1 cellular context compared by ENCODE assay signal in the genomic region with DNA sequence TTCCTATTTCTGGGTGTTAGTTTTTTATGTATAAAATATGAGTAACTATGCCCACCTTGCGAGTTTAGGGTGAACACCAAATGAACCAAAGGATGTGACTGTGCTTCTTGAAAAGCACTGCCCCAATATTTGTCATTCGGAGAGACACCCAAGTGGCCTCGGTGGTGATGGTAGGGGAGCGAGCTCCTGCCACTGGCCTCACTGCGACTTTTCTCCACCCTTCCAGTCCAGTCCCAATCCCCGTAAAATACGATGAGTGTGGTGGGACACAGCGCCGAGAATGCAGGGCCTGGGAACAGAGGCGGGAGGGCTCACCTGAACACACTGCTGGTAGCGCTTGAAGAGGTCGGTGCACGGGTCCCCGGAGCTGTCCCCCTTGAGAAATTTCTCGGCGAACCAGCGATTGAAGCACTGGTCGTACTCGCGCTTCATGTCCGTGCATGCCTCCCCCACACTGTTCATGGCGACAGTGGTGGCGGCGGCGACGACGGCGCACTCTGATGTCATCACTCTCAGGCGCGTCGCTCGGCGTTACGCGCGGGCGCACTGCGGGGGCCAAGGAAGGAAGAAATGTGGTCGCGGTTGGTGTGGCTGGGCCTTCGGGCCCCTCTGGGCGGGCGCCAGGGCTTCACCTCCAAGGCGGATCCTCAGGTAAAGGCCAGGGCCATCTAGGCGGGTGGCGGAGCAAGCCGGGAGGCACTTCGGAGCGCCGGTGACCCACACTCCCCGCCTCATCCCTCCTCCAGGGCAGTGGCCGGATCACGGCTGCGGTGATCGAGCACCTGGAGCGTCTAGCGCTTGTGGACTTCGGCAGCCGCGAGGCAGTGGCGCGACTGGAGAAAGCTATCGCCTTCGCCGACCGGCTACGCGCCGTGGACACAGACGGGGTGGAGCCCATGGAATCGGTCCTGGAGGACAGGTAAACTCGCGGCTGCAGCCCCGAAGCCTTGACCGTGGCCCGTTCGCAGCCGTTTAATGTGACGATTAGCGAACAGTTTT.
A peak's percentile ranks its signal among the peaks of the same experiment; 100 is the strongest.
TF ChIP-seq lines count a peak whose summit lies in the region.

A gene with protein sequence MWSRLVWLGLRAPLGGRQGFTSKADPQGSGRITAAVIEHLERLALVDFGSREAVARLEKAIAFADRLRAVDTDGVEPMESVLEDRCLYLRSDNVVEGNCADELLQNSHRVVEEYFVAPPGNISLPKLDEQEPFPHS (plus strand): TSS at position 534 of the 999 bp plus-strand sequence. CDS start 37 bp downstream, at position 571.
A gene (minus strand): TSS at position 474 of the 999 bp plus-strand sequence. CDS start 12 bp downstream, at position 462.

TF ChIP-seq in WTC11, 78 proteins besides CTCF, POLR2A, EP300 and RAD21 (continued from another document and continues in another):
- TF ChIP-seq, protein P1, sequence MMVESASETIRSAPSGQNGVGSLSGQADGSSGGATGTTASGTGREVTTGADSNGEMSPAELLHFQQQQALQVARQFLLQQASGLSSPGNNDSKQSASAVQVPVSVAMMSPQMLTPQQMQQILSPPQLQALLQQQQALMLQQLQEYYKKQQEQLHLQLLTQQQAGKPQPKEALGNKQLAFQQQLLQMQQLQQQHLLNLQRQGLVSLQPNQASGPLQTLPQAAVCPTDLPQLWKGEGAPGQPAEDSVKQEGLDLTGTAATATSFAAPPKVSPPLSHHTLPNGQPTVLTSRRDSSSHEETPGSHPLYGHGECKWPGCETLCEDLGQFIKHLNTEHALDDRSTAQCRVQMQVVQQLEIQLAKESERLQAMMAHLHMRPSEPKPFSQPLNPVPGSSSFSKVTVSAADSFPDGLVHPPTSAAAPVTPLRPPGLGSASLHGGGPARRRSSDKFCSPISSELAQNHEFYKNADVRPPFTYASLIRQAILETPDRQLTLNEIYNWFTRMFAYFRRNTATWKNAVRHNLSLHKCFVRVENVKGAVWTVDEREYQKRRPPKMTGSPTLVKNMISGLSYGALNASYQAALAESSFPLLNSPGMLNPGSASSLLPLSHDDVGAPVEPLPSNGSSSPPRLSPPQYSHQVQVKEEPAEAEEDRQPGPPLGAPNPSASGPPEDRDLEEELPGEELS (CRISPR knock-in tag; IDR thresholded peaks at IDR 0.05) = peak; percentile 81; the same call in 1 of the 2 replicates
- TF ChIP-seq SMAD3 (CRISPR knock-in tag; IDR thresholded peaks at IDR 0.05; ENCODE audit: borderline replicate concordance) = peak; percentile 72; the same call in 1 of the 2 replicates
- TF ChIP-seq GABPB1 (CRISPR knock-in tag; IDR thresholded peaks at IDR 0.05) = no peak; the same call in none of the 2 replicates
- TF ChIP-seq, protein P2, sequence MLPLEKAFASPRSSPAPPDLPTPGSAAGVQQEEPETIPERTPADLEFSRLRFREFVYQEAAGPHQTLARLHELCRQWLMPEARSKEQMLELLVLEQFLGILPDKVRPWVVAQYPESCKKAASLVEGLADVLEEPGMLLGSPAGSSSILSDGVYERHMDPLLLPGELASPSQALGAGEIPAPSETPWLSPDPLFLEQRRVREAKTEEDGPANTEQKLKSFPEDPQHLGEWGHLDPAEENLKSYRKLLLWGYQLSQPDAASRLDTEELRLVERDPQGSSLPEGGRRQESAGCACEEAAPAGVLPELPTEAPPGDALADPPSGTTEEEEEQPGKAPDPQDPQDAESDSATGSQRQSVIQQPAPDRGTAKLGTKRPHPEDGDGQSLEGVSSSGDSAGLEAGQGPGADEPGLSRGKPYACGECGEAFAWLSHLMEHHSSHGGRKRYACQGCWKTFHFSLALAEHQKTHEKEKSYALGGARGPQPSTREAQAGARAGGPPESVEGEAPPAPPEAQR (CRISPR knock-in tag; IDR thresholded peaks at IDR 0.05) = no peak
- TF ChIP-seq, protein P3, sequence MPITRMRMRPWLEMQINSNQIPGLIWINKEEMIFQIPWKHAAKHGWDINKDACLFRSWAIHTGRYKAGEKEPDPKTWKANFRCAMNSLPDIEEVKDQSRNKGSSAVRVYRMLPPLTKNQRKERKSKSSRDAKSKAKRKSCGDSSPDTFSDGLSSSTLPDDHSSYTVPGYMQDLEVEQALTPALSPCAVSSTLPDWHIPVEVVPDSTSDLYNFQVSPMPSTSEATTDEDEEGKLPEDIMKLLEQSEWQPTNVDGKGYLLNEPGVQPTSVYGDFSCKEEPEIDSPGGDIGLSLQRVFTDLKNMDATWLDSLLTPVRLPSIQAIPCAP (CRISPR knock-in tag; IDR thresholded peaks at IDR 0.05) = peak; percentile 88
- peak; percentile 97 for TF ChIP-seq FOXP1 (CRISPR knock-in tag; IDR thresholded peaks at IDR 0.05; ENCODE audit: borderline replicate concordance)
- peak; percentile 95 for TF ChIP-seq ETV6 (CRISPR knock-in tag; IDR thresholded peaks at IDR 0.05)
- no peak for TF ChIP-seq GRHL2 (CRISPR knock-in tag; IDR thresholded peaks at IDR 0.05; ENCODE audit: insufficient replicate concordance, severe bottlenecking)
- TF ChIP-seq, protein P4, sequence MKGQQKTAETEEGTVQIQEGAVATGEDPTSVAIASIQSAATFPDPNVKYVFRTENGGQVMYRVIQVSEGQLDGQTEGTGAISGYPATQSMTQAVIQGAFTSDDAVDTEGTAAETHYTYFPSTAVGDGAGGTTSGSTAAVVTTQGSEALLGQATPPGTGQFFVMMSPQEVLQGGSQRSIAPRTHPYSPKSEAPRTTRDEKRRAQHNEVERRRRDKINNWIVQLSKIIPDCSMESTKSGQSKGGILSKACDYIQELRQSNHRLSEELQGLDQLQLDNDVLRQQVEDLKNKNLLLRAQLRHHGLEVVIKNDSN (CRISPR knock-in tag; IDR thresholded peaks at IDR 0.05) = 0 out of 2 replicates have a peak, but pooled peaks have one; percentile 22
- no peak for TF ChIP-seq TEAD4 (CRISPR knock-in tag; IDR thresholded peaks at IDR 0.05)
- TF ChIP-seq, protein P5, sequence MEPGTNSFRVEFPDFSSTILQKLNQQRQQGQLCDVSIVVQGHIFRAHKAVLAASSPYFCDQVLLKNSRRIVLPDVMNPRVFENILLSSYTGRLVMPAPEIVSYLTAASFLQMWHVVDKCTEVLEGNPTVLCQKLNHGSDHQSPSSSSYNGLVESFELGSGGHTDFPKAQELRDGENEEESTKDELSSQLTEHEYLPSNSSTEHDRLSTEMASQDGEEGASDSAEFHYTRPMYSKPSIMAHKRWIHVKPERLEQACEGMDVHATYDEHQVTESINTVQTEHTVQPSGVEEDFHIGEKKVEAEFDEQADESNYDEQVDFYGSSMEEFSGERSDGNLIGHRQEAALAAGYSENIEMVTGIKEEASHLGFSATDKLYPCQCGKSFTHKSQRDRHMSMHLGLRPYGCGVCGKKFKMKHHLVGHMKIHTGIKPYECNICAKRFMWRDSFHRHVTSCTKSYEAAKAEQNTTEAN (CRISPR knock-in tag; IDR thresholded peaks at IDR 0.05) = peak; percentile 94
- peak; percentile 99 for TF ChIP-seq FOXK1 (CRISPR knock-in tag; IDR thresholded peaks at IDR 0.05)
- TF ChIP-seq ZNF317 (CRISPR knock-in tag; IDR thresholded peaks at IDR 0.05; ENCODE audit: borderline replicate concordance, low read depth) = 0 out of 2 replicates have a peak, but pooled peaks have one; percentile 35
- TF ChIP-seq TCF7 (CRISPR knock-in tag; IDR thresholded peaks at IDR 0.05; ENCODE audit: low read depth) = peak; percentile 67; the same call in 1 of the 2 replicates
- no peak for TF ChIP-seq IRF2 (CRISPR knock-in tag; IDR thresholded peaks at IDR 0.05; ENCODE audit: borderline replicate concordance, low read depth)
- TF ChIP-seq MYBL2 (CRISPR knock-in tag; IDR thresholded peaks at IDR 0.05) = peak; percentile 95
- peak; percentile 90; the same call in 1 of the 2 replicates for TF ChIP-seq CBFB (CRISPR knock-in tag; IDR thresholded peaks at IDR 0.05; ENCODE audit: low read depth)
- no peak for TF ChIP-seq ZNF138 (CRISPR knock-in tag; conservative IDR thresholded peaks at IDR 0.05)
- TF ChIP-seq, protein P6, sequence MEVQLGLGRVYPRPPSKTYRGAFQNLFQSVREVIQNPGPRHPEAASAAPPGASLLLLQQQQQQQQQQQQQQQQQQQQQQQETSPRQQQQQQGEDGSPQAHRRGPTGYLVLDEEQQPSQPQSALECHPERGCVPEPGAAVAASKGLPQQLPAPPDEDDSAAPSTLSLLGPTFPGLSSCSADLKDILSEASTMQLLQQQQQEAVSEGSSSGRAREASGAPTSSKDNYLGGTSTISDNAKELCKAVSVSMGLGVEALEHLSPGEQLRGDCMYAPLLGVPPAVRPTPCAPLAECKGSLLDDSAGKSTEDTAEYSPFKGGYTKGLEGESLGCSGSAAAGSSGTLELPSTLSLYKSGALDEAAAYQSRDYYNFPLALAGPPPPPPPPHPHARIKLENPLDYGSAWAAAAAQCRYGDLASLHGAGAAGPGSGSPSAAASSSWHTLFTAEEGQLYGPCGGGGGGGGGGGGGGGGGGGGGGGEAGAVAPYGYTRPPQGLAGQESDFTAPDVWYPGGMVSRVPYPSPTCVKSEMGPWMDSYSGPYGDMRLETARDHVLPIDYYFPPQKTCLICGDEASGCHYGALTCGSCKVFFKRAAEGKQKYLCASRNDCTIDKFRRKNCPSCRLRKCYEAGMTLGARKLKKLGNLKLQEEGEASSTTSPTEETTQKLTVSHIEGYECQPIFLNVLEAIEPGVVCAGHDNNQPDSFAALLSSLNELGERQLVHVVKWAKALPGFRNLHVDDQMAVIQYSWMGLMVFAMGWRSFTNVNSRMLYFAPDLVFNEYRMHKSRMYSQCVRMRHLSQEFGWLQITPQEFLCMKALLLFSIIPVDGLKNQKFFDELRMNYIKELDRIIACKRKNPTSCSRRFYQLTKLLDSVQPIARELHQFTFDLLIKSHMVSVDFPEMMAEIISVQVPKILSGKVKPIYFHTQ (CRISPR knock-in tag; IDR thresholded peaks at IDR 0.05) = no peak
- TF ChIP-seq NFE2L1 (CRISPR knock-in tag; IDR thresholded peaks at IDR 0.05) = peak; percentile 83; the same call in 1 of the 2 replicates
- no peak for TF ChIP-seq OVOL2 (CRISPR knock-in tag; IDR thresholded peaks at IDR 0.05; ENCODE audit: borderline replicate concordance)
- TF ChIP-seq, protein P7, sequence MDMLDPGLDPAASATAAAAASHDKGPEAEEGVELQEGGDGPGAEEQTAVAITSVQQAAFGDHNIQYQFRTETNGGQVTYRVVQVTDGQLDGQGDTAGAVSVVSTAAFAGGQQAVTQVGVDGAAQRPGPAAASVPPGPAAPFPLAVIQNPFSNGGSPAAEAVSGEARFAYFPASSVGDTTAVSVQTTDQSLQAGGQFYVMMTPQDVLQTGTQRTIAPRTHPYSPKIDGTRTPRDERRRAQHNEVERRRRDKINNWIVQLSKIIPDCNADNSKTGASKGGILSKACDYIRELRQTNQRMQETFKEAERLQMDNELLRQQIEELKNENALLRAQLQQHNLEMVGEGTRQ (CRISPR knock-in tag; IDR thresholded peaks at IDR 0.05) = peak; percentile 39; the same call in 1 of the 2 replicates
- no peak for TF ChIP-seq GTF2I (CRISPR knock-in tag; conservative IDR thresholded peaks at IDR 0.05)
- no peak for TF ChIP-seq ZNF671 (CRISPR knock-in tag; IDR thresholded peaks at IDR 0.05)
- TF ChIP-seq SMAD4 (CRISPR knock-in tag; IDR thresholded peaks at IDR 0.05) = 0 out of 2 replicates have a peak, but pooled peaks have one; percentile 9
- TF ChIP-seq, protein P8, sequence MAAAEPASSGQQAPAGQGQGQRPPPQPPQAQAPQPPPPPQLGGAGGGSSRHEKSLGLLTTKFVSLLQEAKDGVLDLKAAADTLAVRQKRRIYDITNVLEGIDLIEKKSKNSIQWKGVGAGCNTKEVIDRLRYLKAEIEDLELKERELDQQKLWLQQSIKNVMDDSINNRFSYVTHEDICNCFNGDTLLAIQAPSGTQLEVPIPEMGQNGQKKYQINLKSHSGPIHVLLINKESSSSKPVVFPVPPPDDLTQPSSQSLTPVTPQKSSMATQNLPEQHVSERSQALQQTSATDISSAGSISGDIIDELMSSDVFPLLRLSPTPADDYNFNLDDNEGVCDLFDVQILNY (CRISPR knock-in tag; IDR thresholded peaks at IDR 0.05) = peak; percentile 41; the same call in 1 of the 2 replicates
- peak; percentile 71; the same call in 1 of the 2 replicates for TF ChIP-seq ZNF121 (CRISPR knock-in tag; IDR thresholded peaks at IDR 0.05)
- peak; percentile 64; the same call in 1 of the 2 replicates for TF ChIP-seq ESRRA (CRISPR knock-in tag; IDR thresholded peaks at IDR 0.05; ENCODE audit: borderline replicate concordance)
- TF ChIP-seq ZNF219 (CRISPR knock-in tag; IDR thresholded peaks at IDR 0.05; ENCODE audit: borderline replicate concordance) = peak; percentile 52; the same call in 1 of the 2 replicates
- peak; percentile 26; the same call in 1 of the 2 replicates for TF ChIP-seq NFYB (CRISPR knock-in tag; conservative IDR thresholded peaks at IDR 0.05; ENCODE audit: low read depth)
- peak; percentile 96; the same call in 1 of the 2 replicates for TF ChIP-seq KAT7 (CRISPR knock-in tag; IDR thresholded peaks at IDR 0.05; ENCODE audit: borderline replicate concordance)
- peak; percentile 98 for TF ChIP-seq CREB1 (CRISPR knock-in tag; IDR thresholded peaks at IDR 0.05)
- TF ChIP-seq, protein P9, sequence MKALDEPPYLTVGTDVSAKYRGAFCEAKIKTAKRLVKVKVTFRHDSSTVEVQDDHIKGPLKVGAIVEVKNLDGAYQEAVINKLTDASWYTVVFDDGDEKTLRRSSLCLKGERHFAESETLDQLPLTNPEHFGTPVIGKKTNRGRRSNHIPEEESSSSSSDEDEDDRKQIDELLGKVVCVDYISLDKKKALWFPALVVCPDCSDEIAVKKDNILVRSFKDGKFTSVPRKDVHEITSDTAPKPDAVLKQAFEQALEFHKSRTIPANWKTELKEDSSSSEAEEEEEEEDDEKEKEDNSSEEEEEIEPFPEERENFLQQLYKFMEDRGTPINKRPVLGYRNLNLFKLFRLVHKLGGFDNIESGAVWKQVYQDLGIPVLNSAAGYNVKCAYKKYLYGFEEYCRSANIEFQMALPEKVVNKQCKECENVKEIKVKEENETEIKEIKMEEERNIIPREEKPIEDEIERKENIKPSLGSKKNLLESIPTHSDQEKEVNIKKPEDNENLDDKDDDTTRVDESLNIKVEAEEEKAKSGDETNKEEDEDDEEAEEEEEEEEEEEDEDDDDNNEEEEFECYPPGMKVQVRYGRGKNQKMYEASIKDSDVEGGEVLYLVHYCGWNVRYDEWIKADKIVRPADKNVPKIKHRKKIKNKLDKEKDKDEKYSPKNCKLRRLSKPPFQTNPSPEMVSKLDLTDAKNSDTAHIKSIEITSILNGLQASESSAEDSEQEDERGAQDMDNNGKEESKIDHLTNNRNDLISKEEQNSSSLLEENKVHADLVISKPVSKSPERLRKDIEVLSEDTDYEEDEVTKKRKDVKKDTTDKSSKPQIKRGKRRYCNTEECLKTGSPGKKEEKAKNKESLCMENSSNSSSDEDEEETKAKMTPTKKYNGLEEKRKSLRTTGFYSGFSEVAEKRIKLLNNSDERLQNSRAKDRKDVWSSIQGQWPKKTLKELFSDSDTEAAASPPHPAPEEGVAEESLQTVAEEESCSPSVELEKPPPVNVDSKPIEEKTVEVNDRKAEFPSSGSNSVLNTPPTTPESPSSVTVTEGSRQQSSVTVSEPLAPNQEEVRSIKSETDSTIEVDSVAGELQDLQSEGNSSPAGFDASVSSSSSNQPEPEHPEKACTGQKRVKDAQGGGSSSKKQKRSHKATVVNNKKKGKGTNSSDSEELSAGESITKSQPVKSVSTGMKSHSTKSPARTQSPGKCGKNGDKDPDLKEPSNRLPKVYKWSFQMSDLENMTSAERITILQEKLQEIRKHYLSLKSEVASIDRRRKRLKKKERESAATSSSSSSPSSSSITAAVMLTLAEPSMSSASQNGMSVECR (CRISPR knock-in tag; IDR thresholded peaks at IDR 0.05; ENCODE audit: borderline replicate concordance) = peak; percentile 94
- TF ChIP-seq, protein P10, sequence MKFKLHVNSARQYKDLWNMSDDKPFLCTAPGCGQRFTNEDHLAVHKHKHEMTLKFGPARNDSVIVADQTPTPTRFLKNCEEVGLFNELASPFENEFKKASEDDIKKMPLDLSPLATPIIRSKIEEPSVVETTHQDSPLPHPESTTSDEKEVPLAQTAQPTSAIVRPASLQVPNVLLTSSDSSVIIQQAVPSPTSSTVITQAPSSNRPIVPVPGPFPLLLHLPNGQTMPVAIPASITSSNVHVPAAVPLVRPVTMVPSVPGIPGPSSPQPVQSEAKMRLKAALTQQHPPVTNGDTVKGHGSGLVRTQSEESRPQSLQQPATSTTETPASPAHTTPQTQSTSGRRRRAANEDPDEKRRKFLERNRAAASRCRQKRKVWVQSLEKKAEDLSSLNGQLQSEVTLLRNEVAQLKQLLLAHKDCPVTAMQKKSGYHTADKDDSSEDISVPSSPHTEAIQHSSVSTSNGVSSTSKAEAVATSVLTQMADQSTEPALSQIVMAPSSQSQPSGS (CRISPR knock-in tag; IDR thresholded peaks at IDR 0.05; ENCODE audit: borderline replicate concordance, low read depth) = 0 out of 2 replicates have a peak, but pooled peaks have one; percentile 40
